23 cellular contexts compared by ENCODE assay signal in genomic region chrX:7192871-7193270, GRCh38. TPM values are rescaled to one million over a fixed set of nuclear protein-coding genes. Genes with fewer than 3 reads are reported as not detected.
DNase-seq lines count a peak whose midpoint lies in the region; FAIRE-seq and TF ChIP-seq lines count a peak whose summit lies in the region.
"Had no signal": no experiment of that assay in that cellular context is flagged by ENCODE, and none has a peak within 500 bp of the region (broad histone marks: within the 10 kb centered on the region; RNA-seq: fewer than 3 reads in every experiment).

No MANE protein-coding gene starts in this region.

- H2AFZ ChIP-seq in H9 (ENCODE audit: low read length) (no peak overlapping the region), astrocyte (ENCODE audit: low read depth, low read length) (no peak overlapping the region), neural progenitor cell (replicated peaks) (no peak overlapping the region)

- no peak overlapping the region for H2BK120ac ChIP-seq in H9 (ENCODE audit: low read depth, low read length, poor library complexity, severe bottlenecking)

- H3K36me3 ChIP-seq in astrocyte (ENCODE audit: insufficient read depth, low read length) = no peaks in the 10 kb centered on the region
- H3K36me3 ChIP-seq in neural progenitor cell = no peaks in the 10 kb centered on the region
- H3K36me3 ChIP-seq in Caco-2 (ENCODE audit: control insufficient read depth, insufficient read depth, low read length) = no peaks in the 10 kb centered on the region
- no peaks in the 10 kb centered on the region for H3K36me3 ChIP-seq in ovary
- H3K36me3 ChIP-seq: BE2C had no signal

- H3K56ac ChIP-seq in H9 (ENCODE audit: insufficient read length, low read depth, low read length) = no peak overlapping the region

- no peak overlapping the region for H4K91ac ChIP-seq in H9 (ENCODE audit: insufficient read length, low read depth, low read length)

- H3K9me3 Mint-ChIP-seq in H9 (peaks cover 12 to 23% of the 10 kb centered on the region in 2 experiments), astrocyte (ENCODE audit: unreplicated experiment) (no peaks in the 10 kb centered on the region), neural progenitor cell (peaks cover 22% of the 10 kb centered on the region), Caco-2 (ENCODE audit: unreplicated experiment) (peaks cover 9% of the 10 kb centered on the region)
- H3K9me3 Mint-ChIP-seq: CD4-positive, alpha-beta memory T cell; CD4-positive, CD25-positive, alpha-beta regulatory T cell; CD8-positive, alpha-beta memory T cell had no signal

- peaks cover 2% of the 10 kb centered on the region for H4K20me1 ChIP-seq in H9 (ENCODE audit: control insufficient read depth, insufficient read depth, insufficient read length)
- no peaks in the 10 kb centered on the region for H4K20me1 ChIP-seq in astrocyte (ENCODE audit: insufficient read depth, low read length)
- no peaks in the 10 kb centered on the region for H4K20me1 ChIP-seq in neural progenitor cell (ENCODE audit: low read depth)
- H4K20me1 ChIP-seq: BLaER1 had no signal

- H3K14ac ChIP-seq in H9 (ENCODE audit: insufficient read depth, low read length) = no peak overlapping the region

- TF ChIP-seq CTCF in H9 (conservative IDR thresholded peaks at IDR 0.05) = no peak
- TF ChIP-seq CTCF in astrocyte (IDR thresholded peaks at IDR 0.05; ENCODE audit: insufficient read depth, low read depth, low read length) = no peak
- TF ChIP-seq CTCF in neural progenitor cell (IDR thresholded peaks at IDR 0.05) = no peak
- no peak for TF ChIP-seq CTCF in Caco-2 (IDR thresholded peaks at IDR 0.05; ENCODE audit: insufficient read depth in 1 of 2, low read depth in 1 of 2, low read length in 1 of 2, severe bottlenecking in 1 of 2, unreplicated experiment in 1 of 2)
- TF ChIP-seq CTCF in ovary (IDR thresholded peaks at IDR 0.05) = no peak

- no peak overlapping the region for H4K5ac ChIP-seq in H9 (ENCODE audit: insufficient read length, low read depth, low read length)

- no peak overlapping the region for H2BK20ac ChIP-seq in H9 (ENCODE audit: low read depth, low read length, poor library complexity, severe bottlenecking)

- H3K27me3 ChIP-seq in H9 (ENCODE audit: insufficient read depth, low read length) = no peaks in the 10 kb centered on the region
- no peaks in the 10 kb centered on the region for H3K27me3 ChIP-seq in astrocyte (ENCODE audit: insufficient read depth, low read length)
- no peaks in the 10 kb centered on the region for H3K27me3 ChIP-seq in neural progenitor cell
- no peaks in the 10 kb centered on the region for H3K27me3 ChIP-seq in Caco-2 (replicated peaks; ENCODE audit: control insufficient read depth, insufficient read depth, low read length)
- no peaks in the 10 kb centered on the region for H3K27me3 ChIP-seq in ovary
- H3K27me3 ChIP-seq: BE2C, BLaER1 had no signal

- no TSS peak for BruUV-seq in Caco-2 (replicated peaks; lab: Mats Ljungman, UMichigan)

- H2BK15ac ChIP-seq in H9 (ENCODE audit: low read depth, low read length) = no peak overlapping the region

- H3K36me3 Mint-ChIP-seq in H9 (ENCODE audit: insufficient read depth in 1 of 3, low read depth in 3 of 3) (peaks cover 3 to 20% (median 10%) of the 10 kb centered on the region in 3 experiments; a peak in 6 of 7 replicates), astrocyte (ENCODE audit: low read depth, unreplicated experiment) (no peaks in the 10 kb centered on the region), neural progenitor cell (peaks cover 11% of the 10 kb centered on the region), Caco-2 (ENCODE audit: insufficient read depth, unreplicated experiment) (no peaks in the 10 kb centered on the region)
- H3K36me3 Mint-ChIP-seq: CD4-positive, alpha-beta memory T cell had no signal

- no peaks in the 10 kb centered on the region for H3K23me2 ChIP-seq in H9 (ENCODE audit: insufficient read length, low read depth, low read length, poor library complexity, severe bottlenecking)

- FAIRE-seq in astrocyte (lab: Jason Lieb, UNC) = peak; percentile 84
- FAIRE-seq: A204.1, D721Med, G401.6, GM12892 had no signal

- H2BK12ac ChIP-seq in H9 (ENCODE audit: insufficient read length, low read depth, low read length) = no peak overlapping the region

- no peak for TF ChIP-seq POLR2A in ovary (IDR thresholded peaks at IDR 0.05)

- H3K27ac ChIP-seq in H9 (ENCODE audit: insufficient read length, low read depth, low read length) (no peak overlapping the region), astrocyte (ENCODE audit: low read depth, low read length) (no peak overlapping the region), neural progenitor cell (no peak overlapping the region), ovary (no peak overlapping the region)
- H3K27ac ChIP-seq: BLaER1 had no signal

- no peak overlapping the region for H2AK5ac ChIP-seq in H9 (ENCODE audit: insufficient read length, low read length)

- H3K27me3 Mint-ChIP-seq in H9 (ENCODE audit: low read depth) (no peaks in the 10 kb centered on the region), astrocyte (ENCODE audit: low read depth, unreplicated experiment) (no peaks in the 10 kb centered on the region), neural progenitor cell (ENCODE audit: insufficient read depth, low read depth) (peaks cover 5% of the 10 kb centered on the region), Caco-2 (ENCODE audit: insufficient read depth, unreplicated experiment) (no peaks in the 10 kb centered on the region)
- H3K27me3 Mint-ChIP-seq: CD4-positive, alpha-beta memory T cell; CD4-positive, CD25-positive, alpha-beta regulatory T cell; CD8-positive, alpha-beta memory T cell had no signal

- H3K9ac ChIP-seq in H9 (ENCODE audit: extremely low read depth, insufficient read length, low read length) (no peak overlapping the region), astrocyte (ENCODE audit: low read length) (no peak overlapping the region), neural progenitor cell (no peak overlapping the region)
- H3K9ac ChIP-seq: BLaER1 had no signal

- no peak overlapping the region for H3K4ac ChIP-seq in H9 (ENCODE audit: low read depth, low read length)

- H3K27ac Mint-ChIP-seq in H9 (peak overlapping the region; percentile 3 to 73 (median 25); a peak in 4 of 7 replicates), astrocyte (ENCODE audit: unreplicated experiment) (no peak overlapping the region), neural progenitor cell (peak overlapping the region; percentile 5), Caco-2 (ENCODE audit: unreplicated experiment) (no peak overlapping the region)
- H3K27ac Mint-ChIP-seq: CD4-positive, alpha-beta memory T cell; CD4-positive, CD25-positive, alpha-beta regulatory T cell; CD8-positive, alpha-beta memory T cell had no signal

- H2BK5ac ChIP-seq in H9 (ENCODE audit: insufficient read length, low read length) = no peak overlapping the region

- H3F3A ChIP-seq in neural progenitor cell (ENCODE audit: low read depth) = peaks cover 8% of the 10 kb centered on the region

- intact Hi-C loops in Caco-2 (cut with micrococcal nuclease; ENCODE audit: unreplicated experiment) (no loop called here), ovary (cut with DNase I) (no loop called here)

- CTCF ChIA-PET in Caco-2 (lab: Charles Lee) = no interaction called here

- H3K79me2 ChIP-seq in H9 (ENCODE audit: insufficient read depth, low read length) = no peaks in the 10 kb centered on the region
- H3K79me2 ChIP-seq in astrocyte (ENCODE audit: insufficient read depth, low read length) = no peaks in the 10 kb centered on the region
- H3K79me2 ChIP-seq in neural progenitor cell (ENCODE audit: low read depth) = no peaks in the 10 kb centered on the region

- H3K18ac ChIP-seq in H9 (ENCODE audit: insufficient read length, low read depth, low read length) = no peak overlapping the region

- no peak overlapping the region for H3T11ph ChIP-seq in H9 (ENCODE audit: low read length)

- H3K4me3 Mint-ChIP-seq in H9 = no peak overlapping the region
- H3K4me3 Mint-ChIP-seq in astrocyte (ENCODE audit: unreplicated experiment) = no peak overlapping the region
- H3K4me3 Mint-ChIP-seq in neural progenitor cell = no peak overlapping the region
- H3K4me3 Mint-ChIP-seq in Caco-2 (ENCODE audit: unreplicated experiment) = no peak overlapping the region
- H3K4me3 Mint-ChIP-seq: CD14-positive monocyte; CD4-positive, alpha-beta memory T cell; CD4-positive, CD25-positive, alpha-beta regulatory T cell; CD8-positive, alpha-beta memory T cell had no signal

- H3K9me3 ChIP-seq in H9 (ENCODE audit: control insufficient read depth, low read depth, low read length) = no peaks in the 10 kb centered on the region
- H3K9me3 ChIP-seq in astrocyte (ENCODE audit: insufficient read depth, low read depth, low read length) = no peaks in the 10 kb centered on the region
- H3K9me3 ChIP-seq in neural progenitor cell (ENCODE audit: low read depth) = no peaks in the 10 kb centered on the region
- H3K9me3 ChIP-seq in Caco-2 = no peaks in the 10 kb centered on the region
- H3K9me3 ChIP-seq in ovary = no peaks in the 10 kb centered on the region
- H3K9me3 ChIP-seq: BE2C had no signal

- H3K4me3 ChIP-seq in astrocyte (ENCODE audit: insufficient read depth, low read depth, low read length) = no peak overlapping the region
- H3K4me3 ChIP-seq in neural progenitor cell = no peak overlapping the region
- no peak overlapping the region for H3K4me3 ChIP-seq in Caco-2 (ENCODE audit: low read depth, low read length)
- H3K4me3 ChIP-seq in ovary = no peak overlapping the region
- H3K4me3 ChIP-seq: BLaER1 had no signal

- H4K8ac ChIP-seq in H9 (replicated peaks; ENCODE audit: insufficient read length, low read depth, low read length) = no peak overlapping the region

- WGBS in H9 (ENCODE audit: extremely low coverage, insufficient read length, low lambda C conversion rate) = no CpG with 5 or more reads among the region's 7 CpGs
- WGBS in ovary, 3 donors = 93 to 96% (median 94%) methylated on average over 7 of the region's 7 CpGs

- no peak for TF ChIP-seq EP300 in ovary (IDR thresholded peaks at IDR 0.05)

- no peak overlapping the region for H3K23ac ChIP-seq in H9 (ENCODE audit: insufficient read length, low read depth, low read length)

- peaks cover 2% of the 10 kb centered on the region for H3K4me1 ChIP-seq in H9 (ENCODE audit: insufficient read depth, low read length)
- no peaks in the 10 kb centered on the region for H3K4me1 ChIP-seq in astrocyte (ENCODE audit: insufficient read depth, low read length)
- peaks cover 12% of the 10 kb centered on the region for H3K4me1 ChIP-seq in neural progenitor cell
- no peaks in the 10 kb centered on the region for H3K4me1 ChIP-seq in Caco-2
- no peaks in the 10 kb centered on the region for H3K4me1 ChIP-seq in ovary (ENCODE audit: insufficient read depth)
- H3K4me1 ChIP-seq: BE2C, BLaER1 had no signal

- POLR2A ChIA-PET in Caco-2 (lab: Charles Lee) = no interaction called here

- H3K4me1 Mint-ChIP-seq in H9 = peaks cover 44 to 51% of the 10 kb centered on the region in 2 experiments
- peaks cover 4% of the 10 kb centered on the region for H3K4me1 Mint-ChIP-seq in astrocyte (ENCODE audit: low read depth, unreplicated experiment)
- peaks cover 22% of the 10 kb centered on the region for H3K4me1 Mint-ChIP-seq in neural progenitor cell
- peaks cover 4% of the 10 kb centered on the region for H3K4me1 Mint-ChIP-seq in Caco-2 (ENCODE audit: low read depth, unreplicated experiment)
- H3K4me1 Mint-ChIP-seq: CD14-positive monocyte; CD4-positive, alpha-beta memory T cell; CD4-positive, CD25-positive, alpha-beta regulatory T cell; CD8-positive, alpha-beta memory T cell had no signal

- H3K79me1 ChIP-seq in H9 (ENCODE audit: insufficient read depth, low read depth, low read length, poor library complexity, severe bottlenecking) = no peaks in the 10 kb centered on the region

- DNase-seq in H9 (no peak), astrocyte (ENCODE audit: low read depth) (no peak), neural progenitor cell (ENCODE audit: low spot score) (peak; percentile 27), occipital lobe (lab: John Stamatoyannopoulos, UW) (no peak), Caco-2 (no peak), ovary (no peak)
- DNase-seq: 8988T; ACHN; BE2C; C1 segment of cervical spinal cord; Calu3; CD4-positive, alpha-beta memory T cell; CD4-positive, CD25-positive, alpha-beta regulatory T cell; CD8-positive, alpha-beta memory T cell; COR-L47; DMS79 treated with DMSO at 0.1 percent for 48 hours; GF-D8 had no signal

- H3K4me2 ChIP-seq in H9 (ENCODE audit: insufficient read depth, insufficient read length, low read length) = no peak overlapping the region
- no peak overlapping the region for H3K4me2 ChIP-seq in astrocyte (ENCODE audit: low read length)
- H3K4me2 ChIP-seq in neural progenitor cell = peak overlapping the region; percentile 40
- H3K4me2 ChIP-seq: BLaER1 had no signal

RNA-seq across cellular contexts. Expression of gene PUDP, which starts 44.9 kb away (rescaled TPM):
- total RNA-seq in H9 (2021) (46.3 and 47.3 TPM in 2 replicates), astrocyte (18.4 and 21.8 TPM in 2 replicates), neural progenitor cell (ENCODE audit: low replicate concordance) (20.6 and 29.1 TPM in 2 replicates), occipital lobe (5.8 TPM), Caco-2 (2022) (54.3 and 57.5 TPM in 2 replicates), ovary (10 to 100 TPM in 6 of 7 donors, 1 to 10 TPM in 1; 7.3 to 17.9 (median 14.8) TPM)
- 10 to 100 TPM in 1 of 2 donors, 1 to 10 TPM in 1; 7.0 to 15.0 TPM for polyA plus RNA-seq in ovary

RNA-seq across cellular contexts. Expression of gene STS, which starts 45.4 kb away (rescaled TPM):
- total RNA-seq in H9 (2021) (3.6 and 3.8 TPM in 2 replicates), astrocyte (3.9 and 4.6 TPM in 2 replicates), neural progenitor cell (ENCODE audit: low replicate concordance) (0.97 and 1.1 TPM in 2 replicates), occipital lobe (4.4 TPM), Caco-2 (2022) (49.1 and 70.0 TPM in 2 replicates), ovary (1 to 10 TPM; 2.6 to 8.4 (median 6.1) TPM)
- 10 to 100 TPM in 1 of 2 donors, 1 to 10 TPM in 1; 3.8 to 11.7 TPM for polyA plus RNA-seq in ovary

Comparison
In these comparisons a context has a peak if more than half of its experiments do, and no peak if none do; other contexts are left out.
1. H3K27ac Mint-ChIP-seq: peak in H9 (3 of 3) and neural progenitor cell (single experiment); none in astrocyte (single experiment) and Caco-2 (single experiment).